ENCODE assay signal across 26 cellular contexts in the genomic region with DNA sequence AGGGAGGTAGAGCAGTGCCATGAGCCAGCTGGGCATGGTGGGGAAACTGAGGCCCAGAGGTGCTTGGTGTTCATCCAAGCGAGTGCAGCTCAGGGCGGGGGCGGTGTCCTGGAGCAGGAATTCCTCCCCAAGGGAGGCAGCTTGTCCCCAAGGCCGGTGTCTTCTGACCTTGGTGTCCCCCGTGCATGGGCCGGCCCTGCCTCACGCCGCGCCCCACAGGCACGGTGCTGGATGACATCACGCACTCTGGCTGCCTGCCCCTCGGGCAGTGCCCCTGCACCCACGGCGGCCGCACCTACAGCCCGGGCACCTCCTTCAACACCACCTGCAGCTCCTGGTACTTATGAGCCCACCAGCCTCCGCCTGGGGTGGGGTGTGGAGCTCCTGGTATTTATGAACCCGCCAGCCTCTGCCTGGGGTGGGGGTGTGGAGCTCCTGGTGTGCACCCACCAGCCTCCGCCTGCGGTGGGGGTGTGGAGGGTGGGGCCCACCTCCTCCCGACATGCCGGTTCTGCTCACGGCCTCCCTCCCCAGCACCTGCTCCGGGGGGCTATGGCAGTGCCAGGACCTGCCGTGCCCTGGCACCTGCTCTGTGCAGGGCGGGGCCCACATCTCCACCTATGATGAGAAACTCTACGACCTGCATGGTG. TPM values are rescaled to one million over a fixed set of nuclear protein-coding genes. Genes with fewer than 3 reads are reported as not detected.
A peak's percentile ranks its signal among the peaks of the same experiment; 100 is the strongest.
DNase-seq lines count a peak whose midpoint lies in the region; ATAC-seq and TF ChIP-seq lines count a peak whose summit lies in the region.
"Had no signal": no experiment of that assay in that cellular context is flagged by ENCODE, and none has a peak within 500 bp of the region (broad histone marks: within the 10 kb centered on the region; RNA-seq: fewer than 3 reads in every experiment).

No MANE protein-coding gene starts in this region.

- peak; percentile 57 for DNase-seq in activated effector memory CD4-positive, alpha-beta T cell treated with anti-CD3 and anti-CD28 coated beads, Interleukin-2, amount 50 U/mL, for 16 hours
- no peak for DNase-seq in activated effector memory CD4-positive, alpha-beta T cell treated with Interleukin-2 at 50 U/mL for 16 hours
- DNase-seq in MG63, result peak; percentile 0
- DNase-seq in iPS-NIHi11 (ENCODE audit: low spot score), result peak; percentile 21
- peak; percentile 7 to 23 for DNase-seq in psoas muscle
- DNase-seq in GM19238 (ENCODE audit: insufficient read length, low spot score), result no peak
- no peak for DNase-seq in NCI-H2227 (lab: John Stamatoyannopoulos, UW; ENCODE audit: unreplicated experiment)
- DNase-seq: activated CD4-positive, alpha-beta T cell treated with anti-CD3 and anti-CD28 coated beads, Interleukin-2, amount 50 U/mL, for 1 hour; activated CD8-positive, alpha-beta memory T cell treated with anti-CD3 and anti-CD28 coated beads, Interleukin-2, amount 50 U/mL, for 4 hours; activated naive CD8-positive, alpha-beta T cell treated with anti-CD3 and anti-CD28 coated beads for 36 hours; GDM1; midbrain; NCI-H1048; NCI-H1694 treated with DMSO at 0.1 percent for 48 hours; NCI-H69; small intestine; uterus had no signal

- no peaks in the 10 kb centered on the region for H3K36me3 ChIP-seq in MG63
- H3K36me3 ChIP-seq in psoas muscle (ENCODE audit: insufficient read depth in 1 of 2, low read depth in 1 of 2), result no peaks in the 10 kb centered on the region
- H3K36me3 ChIP-seq: HAP-1, uterus had no signal

- H3K27ac ChIP-seq in psoas muscle, result no peak overlapping the region
- H3K27ac ChIP-seq: A549, uterus, VCaP had no signal

- intact Hi-C loops in psoas muscle (cut with DNase I), result no loop called here

- 60 to 74% (median 71%) methylated on average over 26 to 27 of the region's 27 CpGs for WGBS in psoas muscle, 3 donors

- H3K9me3 ChIP-seq in MG63, result no peaks in the 10 kb centered on the region
- H3K9me3 ChIP-seq in psoas muscle, result no peaks in the 10 kb centered on the region
- H3K9me3 ChIP-seq: A549, HAP-1, uterus had no signal

- no peak for TF ChIP-seq CTCF in psoas muscle (IDR thresholded peaks at IDR 0.05)

- H3K27me3 ChIP-seq in MG63 (peaks cover 38% of the 10 kb centered on the region), psoas muscle (ENCODE audit: insufficient read depth in 3 of 3, low read length in 2 of 3) (peaks cover 0 to 57% (median 6%) of the 10 kb centered on the region in 3 donors)

- H3K4me3 ChIP-seq in MG63 (no peak overlapping the region), psoas muscle (no peak overlapping the region)
- H3K4me3 ChIP-seq: A549, HAP-1, uterus had no signal

- no peaks in the 10 kb centered on the region for H3K4me1 ChIP-seq in psoas muscle
- H3K4me1 ChIP-seq: HAP-1, uterus had no signal

- no peak for ATAC-seq in psoas muscle
- no peak for ATAC-seq in GM19023 (IDR thresholded peaks at IDR 0.05; ENCODE audit: unreplicated experiment)
- ATAC-seq: A549; stimulated activated effector memory CD8-positive, alpha-beta T cell treated with anti-CD3 and anti-CD28 coated beads, Interleukin-12 subunit alpha, Interleukin-12 subunit beta, amount 100 ng/mL, for 72 hours had no signal

RNA-seq across cellular contexts. Expression of a gene that starts 6.7 kb away (rescaled TPM):
- not detected in 2 replicates for total RNA-seq in MG63 (2014; rRNA removed; shearing (Covaris generic); ENCODE audit: low replicate concordance)
- total RNA-seq in psoas muscle, result under 1 TPM in 3 of 4 donors, not detected in 1; 0.02 to 0.41 (median 0.20) TPM
- polyA plus RNA-seq in psoas muscle, result under 1 TPM in 1 of 3 donors, not detected in 2; under 0.01 TPM
- total RNA-seq: activated naive CD8-positive, alpha-beta T cell treated with anti-CD3 and anti-CD28 coated beads for 36 hours; LHCN-M2; RPMI7951; T-helper 2 cell treated with Interferon-gamma antibody and Interleukin-4, amounts not matched to agents 100 ng/mL and 5 ng/mL, for 36 hours; temporal lobe had no signal

Comparison
In these comparisons a context has a peak if more than half of its experiments do, and no peak if none do; other contexts are left out.
1. DNase-seq: peak in activated effector memory CD4-positive, alpha-beta T cell treated with anti-CD3 and anti-CD28 coated beads, Interleukin-2, amount 50 U/mL, for 16 hours (single experiment), MG63 (single experiment), iPS-NIHi11 (single experiment) and psoas muscle (2 of 2); none in activated effector memory CD4-positive, alpha-beta T cell treated with Interleukin-2 at 50 U/mL for 16 hours (single experiment), GM19238 (single experiment) and NCI-H2227 (single experiment).